21 cellular contexts compared by ENCODE assay signal in the genomic region with DNA sequence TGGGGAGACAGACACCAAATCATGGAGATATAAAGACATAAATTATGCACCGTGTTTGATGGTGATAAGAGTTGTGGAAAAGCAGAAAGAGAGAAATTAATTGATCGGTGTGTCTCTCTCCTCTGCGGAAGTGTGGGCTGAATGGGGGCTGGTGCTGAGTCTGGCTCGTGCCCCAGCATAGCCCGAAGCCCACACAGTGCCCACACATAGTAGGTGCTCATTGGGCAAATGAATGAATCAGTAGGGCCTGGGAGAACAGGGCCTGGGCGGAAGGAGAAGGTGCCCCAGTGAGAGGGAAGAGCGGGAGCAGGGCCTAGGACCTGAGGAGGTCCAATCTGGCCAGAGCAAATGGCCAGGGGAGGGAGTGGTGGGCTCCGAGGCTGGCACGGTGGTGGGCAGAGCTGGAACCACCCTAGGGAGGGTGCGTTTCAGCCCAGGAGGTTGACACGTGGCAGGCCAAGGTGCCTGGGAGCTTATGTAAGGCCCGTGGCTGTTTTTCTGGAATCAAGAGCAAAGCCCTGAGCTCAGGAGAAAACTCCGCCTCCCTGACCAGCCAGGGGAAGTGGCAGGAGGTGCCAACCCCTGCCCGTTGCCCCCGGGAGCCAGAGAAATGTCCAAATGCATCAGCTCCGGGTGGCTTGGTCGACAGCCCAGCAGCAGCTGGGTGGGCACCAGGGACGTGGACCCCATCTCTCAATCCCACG. TPM values are rescaled to one million over a fixed set of nuclear protein-coding genes. Genes with fewer than 3 reads are reported as not detected.
"Had no signal": no experiment of that assay in that cellular context is flagged by ENCODE, and none has a peak within 500 bp of the region (broad histone marks: within the 10 kb centered on the region; RNA-seq: fewer than 3 reads in every experiment).

No MANE protein-coding gene starts in this region.

- H3K27me3 ChIP-seq: breast epithelium, neural progenitor cell, ovary, transverse colon had no signal

- H3K4me1 ChIP-seq: breast epithelium, gastroesophageal sphincter, heart left ventricle, left ventricle myocardium inferior, neural progenitor cell, psoas muscle, transverse colon had no signal

- H3K27ac ChIP-seq: breast epithelium, gastroesophageal sphincter, heart left ventricle, left ventricle myocardium inferior, neural progenitor cell, ovary, psoas muscle, skin epidermis, transverse colon had no signal

- ATAC-seq: gastroesophageal sphincter, heart left ventricle, psoas muscle, right cardiac atrium had no signal

- H2AFZ ChIP-seq: neural progenitor cell had no signal

- H3K4me3 ChIP-seq: breast epithelium, gastroesophageal sphincter, heart left ventricle, left ventricle myocardium inferior, neural progenitor cell, ovary, psoas muscle, skin epidermis, transverse colon had no signal

- DNase-seq: activated CD4-positive, alpha-beta T cell treated with anti-CD3 and anti-CD28 coated beads, Interleukin-2, amount 50 U/mL, for 1 hour; activated gamma-delta T cell; activated T-cell treated with anti-CD3 and anti-CD28 coated beads, Interleukin-2, amount 50 U/mL, for 72 hours; cerebellar nuclear complex; cortex of kidney; erythroblast; heart left ventricle; left ventricle myocardium inferior; mammary epithelial cell; naive B cell; ovary; psoas muscle; right cardiac atrium; transverse colon had no signal

- H3K4me2 ChIP-seq: neural progenitor cell had no signal

- H3K9me3 ChIP-seq: breast epithelium, gastroesophageal sphincter, heart left ventricle, left ventricle myocardium inferior, ovary, psoas muscle, transverse colon had no signal

- H3K9ac ChIP-seq: neural progenitor cell had no signal

- H3K36me3 ChIP-seq: breast epithelium, gastroesophageal sphincter, heart left ventricle, left ventricle myocardium inferior, neural progenitor cell, ovary, transverse colon had no signal

- FAIRE-seq: astrocyte, endometrium had no signal

RNA-seq across cellular contexts. Expression of a gene that starts 2.1 kb away (rescaled TPM):
- total RNA-seq: kidney epithelial cell had no signal
